In genomic region chr3:66276705-66277274, GRCh38 we compare ENCODE assay signal across 8 cellular contexts. TPM values are rescaled to one million over a fixed set of nuclear protein-coding genes. Genes with fewer than 3 reads are reported as not detected.
DNase-seq lines count a peak whose midpoint lies in the region; ATAC-seq and TF ChIP-seq lines count a peak whose summit lies in the region.

No MANE protein-coding gene starts in this region.

- TF ChIP-seq POLR2A in esophagus muscularis mucosa (IDR thresholded peaks at IDR 0.05; ENCODE audit: low read depth) (no peak), tibial nerve (IDR thresholded peaks at IDR 0.05) (no peak)

- H2AFZ ChIP-seq in DND-41 (ENCODE audit: low read depth, low read length): no peak overlapping the region

- no peaks in the 10 kb centered on the region for H3K4me1 ChIP-seq in DND-41 (ENCODE audit: insufficient read depth, low read length)
- H3K4me1 ChIP-seq in esophagus muscularis mucosa: no peaks in the 10 kb centered on the region
- no peaks in the 10 kb centered on the region for H3K4me1 ChIP-seq in tibial nerve

- TF ChIP-seq CTCF in DND-41 (IDR thresholded peaks at IDR 0.05; ENCODE audit: borderline replicate concordance, extremely low read depth, low read length, poor library complexity, severe bottlenecking) (peak; percentile 70), esophagus muscularis mucosa (IDR thresholded peaks at IDR 0.05) (peak; percentile 66 to 73 (median 71)), nephron progenitor cell (IDR thresholded peaks at IDR 0.05) (peak; percentile 77), tibial nerve (IDR thresholded peaks at IDR 0.05) (peak; percentile 53 to 75 (median 59))

- peaks cover 13% of the 10 kb centered on the region for H3K36me3 Mint-ChIP-seq in nephron progenitor cell (ENCODE audit: low read depth)

- ATAC-seq in DND-41 (ENCODE audit: insufficient read depth, low read depth) (peak; percentile 68; the same call in 2 of the 3 replicates), HG02870 (IDR thresholded peaks at IDR 0.05; ENCODE audit: unreplicated experiment) (peak; percentile 68), HG02885 (IDR thresholded peaks at IDR 0.05; ENCODE audit: poor library complexity, unreplicated experiment) (no peak)

- H3K79me2 ChIP-seq in DND-41 (ENCODE audit: insufficient read depth, low read length): no peaks in the 10 kb centered on the region

- TF ChIP-seq EP300 in esophagus muscularis mucosa (IDR thresholded peaks at IDR 0.05) (no peak), tibial nerve (IDR thresholded peaks at IDR 0.05) (no peak)

- no peaks in the 10 kb centered on the region for H3K9me3 ChIP-seq in DND-41 (ENCODE audit: insufficient read depth, low read length, severe bottlenecking)
- H3K9me3 ChIP-seq in esophagus muscularis mucosa: no peaks in the 10 kb centered on the region
- H3K9me3 ChIP-seq in tibial nerve: no peaks in the 10 kb centered on the region

- no peak overlapping the region for H3K27ac Mint-ChIP-seq in nephron progenitor cell

- no peak overlapping the region for H3K4me3 Mint-ChIP-seq in nephron progenitor cell

- H3K27ac ChIP-seq in DND-41 (ENCODE audit: low read length) (no peak overlapping the region), esophagus muscularis mucosa (replicated peaks in 1 of 4) (no peak overlapping the region), tibial nerve (no peak overlapping the region)

- DNase-seq in DND-41 (peak; percentile 70), NOMO-1 treated with dmso at 0.1 percent for 144 hours (lab: John Stamatoyannopoulos, UW; ENCODE audit: unreplicated experiment) (peak; percentile 25), activated T-cell treated with anti-CD3 and anti-CD28 coated beads for 24 hours (ENCODE audit: low read depth) (peak; percentile 45), esophagus muscularis mucosa (ENCODE audit: extremely low spot score) (no peak), nephron progenitor cell (peak; percentile 69), tibial nerve (ENCODE audit: low spot score in 2 of 2) (peak; percentile 45 to 89)

- H3K4me3 ChIP-seq in DND-41 (ENCODE audit: low read depth in 1 of 2, low read length in 2 of 2): no peak overlapping the region
- H3K4me3 ChIP-seq in esophagus muscularis mucosa: no peak overlapping the region
- H3K4me3 ChIP-seq in tibial nerve: no peak overlapping the region

- H3K36me3 ChIP-seq in DND-41 (ENCODE audit: insufficient read depth, low read length) (no peaks in the 10 kb centered on the region), esophagus muscularis mucosa (no peaks in the 10 kb centered on the region), tibial nerve (no peaks in the 10 kb centered on the region)

- intact Hi-C loops in esophagus muscularis mucosa (cut with DNase I): loop anchor here (2.0 to 10.0 kb wide), 3 partner anchors 128 to 546 kb away; no protein-coding TSS in a partner anchor

- H3K9me3 Mint-ChIP-seq in nephron progenitor cell: peaks cover 4% of the 10 kb centered on the region

- no peaks in the 10 kb centered on the region for H3K27me3 Mint-ChIP-seq in nephron progenitor cell (ENCODE audit: low read depth, poor library complexity)

- WGBS in esophagus muscularis mucosa: 2% methylated on average over 3 of the region's 3 CpGs
- WGBS in tibial nerve, 2 donors: 2 to 3% methylated on average over 3 of the region's 3 CpGs

- H3K27me3 ChIP-seq in DND-41 (ENCODE audit: insufficient read depth, low read length, poor library complexity) (no peaks in the 10 kb centered on the region), esophagus muscularis mucosa (no peaks in the 10 kb centered on the region), tibial nerve (no peaks in the 10 kb centered on the region)

- H3K4me2 ChIP-seq in DND-41 (ENCODE audit: insufficient read depth, low read length): no peak overlapping the region

- H3K9ac ChIP-seq in DND-41 (ENCODE audit: low read depth, low read length): no peak overlapping the region

- H3K4me1 Mint-ChIP-seq in nephron progenitor cell: peaks cover 11% of the 10 kb centered on the region

- H4K20me1 ChIP-seq in DND-41 (ENCODE audit: insufficient read depth, low read length): no peaks in the 10 kb centered on the region

RNA-seq across cellular contexts. Expression of gene SLC25A26, which starts 56.0 kb away (rescaled TPM):
- 10 to 100 TPM; 23.0 to 39.0 (median 26.0) TPM for total RNA-seq in esophagus muscularis mucosa
- 10 to 100 TPM; 20.1 to 44.4 (median 23.2) TPM for total RNA-seq in tibial nerve
